In genomic region chr11:5522308-5522707, GRCh38 we compare ENCODE assay signal across 1 cellular context.
TF ChIP-seq lines count a peak whose summit lies in the region.

No MANE protein-coding gene starts in this region.

TF ChIP-seq in K562, 482 proteins besides CTCF, POLR2A, EP300 and RAD21 (continued from another document and continues in another):
- TF ChIP-seq, protein P1, sequence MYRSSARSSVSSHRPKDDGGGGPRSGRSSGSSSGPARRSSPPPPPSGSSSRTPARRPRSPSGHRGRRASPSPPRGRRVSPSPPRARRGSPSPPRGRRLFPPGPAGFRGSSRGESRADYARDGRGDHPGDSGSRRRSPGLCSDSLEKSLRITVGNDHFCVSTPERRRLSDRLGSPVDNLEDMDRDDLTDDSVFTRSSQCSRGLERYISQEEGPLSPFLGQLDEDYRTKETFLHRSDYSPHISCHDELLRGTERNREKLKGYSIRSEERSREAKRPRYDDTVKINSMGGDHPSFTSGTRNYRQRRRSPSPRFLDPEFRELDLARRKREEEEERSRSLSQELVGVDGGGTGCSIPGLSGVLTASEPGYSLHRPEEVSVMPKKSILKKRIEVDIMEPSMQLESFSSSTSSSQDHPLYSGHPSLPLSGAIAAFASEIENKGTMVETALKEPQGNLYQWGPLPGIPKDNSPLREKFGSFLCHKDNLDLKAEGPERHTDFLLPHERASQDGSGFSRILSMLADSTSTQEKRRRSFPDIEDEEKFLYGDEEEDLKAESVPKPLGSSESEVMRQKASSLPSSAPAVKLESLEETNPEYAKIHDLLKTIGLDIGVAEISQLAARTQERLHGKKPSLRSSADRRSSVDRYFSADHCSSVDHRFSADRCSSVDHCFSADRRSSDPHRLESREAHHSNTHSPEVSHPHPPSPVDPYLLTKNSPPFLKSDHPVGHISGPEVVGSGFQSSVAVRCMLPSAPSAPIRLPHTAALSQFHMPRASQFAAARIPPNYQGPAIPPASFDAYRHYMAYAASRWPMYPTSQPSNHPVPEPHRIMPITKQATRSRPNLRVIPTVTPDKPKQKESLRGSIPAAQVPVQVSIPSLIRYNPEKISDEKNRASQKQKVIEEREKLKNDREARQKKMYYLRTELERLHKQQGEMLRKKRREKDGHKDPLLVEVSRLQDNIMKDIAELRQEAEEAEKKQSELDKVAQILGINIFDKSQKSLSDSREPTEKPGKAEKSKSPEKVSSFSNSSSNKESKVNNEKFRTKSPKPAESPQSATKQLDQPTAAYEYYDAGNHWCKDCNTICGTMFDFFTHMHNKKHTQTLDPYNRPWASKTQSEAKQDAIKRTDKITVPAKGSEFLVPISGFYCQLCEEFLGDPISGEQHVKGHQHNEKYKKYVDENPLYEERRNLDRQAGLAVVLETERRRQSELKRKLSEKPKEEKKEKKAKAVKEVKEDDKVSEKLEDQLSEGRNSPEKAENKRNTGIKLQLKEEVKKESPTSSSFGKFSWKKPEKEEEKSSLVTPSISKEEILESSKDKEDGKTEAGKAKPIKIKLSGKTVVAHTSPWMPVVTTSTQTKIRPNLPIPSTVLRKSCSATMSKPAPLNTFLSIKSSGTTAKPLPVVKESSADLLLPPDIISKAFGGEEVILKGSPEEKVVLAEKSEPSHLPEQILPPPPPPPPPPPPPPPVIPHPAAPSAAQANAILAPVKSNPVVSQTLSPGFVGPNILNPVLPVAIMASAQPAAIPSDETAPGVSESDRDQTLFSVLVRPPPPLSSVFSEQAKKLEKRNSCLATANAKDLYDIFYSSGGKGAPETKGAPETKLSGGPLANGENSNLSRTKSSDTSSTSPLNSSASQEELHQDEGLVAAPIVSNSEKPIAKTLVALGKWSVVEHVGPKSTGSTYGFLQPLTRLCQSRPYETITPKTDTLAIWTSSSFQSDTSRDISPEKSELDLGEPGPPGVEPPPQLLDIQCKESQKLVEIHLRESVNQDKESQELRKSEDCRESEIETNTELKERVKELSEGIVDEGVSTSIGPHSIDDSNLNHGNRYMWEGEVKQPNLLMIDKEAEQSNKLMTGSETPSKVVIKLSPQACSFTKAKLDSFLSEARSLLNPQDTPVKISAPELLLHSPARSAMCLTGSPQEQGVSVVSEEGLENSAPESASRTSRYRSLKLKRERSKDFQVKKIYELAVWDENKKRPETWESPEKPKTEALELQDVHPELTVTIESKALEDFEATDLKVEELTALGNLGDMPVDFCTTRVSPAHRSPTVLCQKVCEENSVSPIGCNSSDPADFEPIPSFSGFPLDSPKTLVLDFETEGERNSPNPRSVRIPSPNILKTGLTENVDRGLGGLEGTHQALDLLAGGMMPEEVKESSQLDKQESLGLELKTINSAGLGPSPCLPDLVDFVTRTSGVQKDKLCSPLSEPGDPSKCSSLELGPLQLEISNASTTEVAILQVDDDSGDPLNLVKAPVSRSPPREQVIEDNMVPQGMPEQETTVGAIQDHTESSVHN (IDR thresholded peaks at IDR 0.05; ENCODE audit: borderline replicate concordance in 1 of 2, low read depth in 1 of 2): no peak
- TF ChIP-seq TAF1 (IDR thresholded peaks at IDR 0.05; ENCODE audit: control insufficient read depth, extremely low read depth, insufficient read depth, low read length, severe bottlenecking) (no peak), RAD51 (IDR thresholded peaks at IDR 0.05; ENCODE audit: borderline replicate concordance, low read depth) (no peak), MIER1 (IDR thresholded peaks at IDR 0.05; ENCODE audit: low read depth) (no peak), CBX3 (IDR thresholded peaks at IDR 0.05; ENCODE audit: borderline replicate concordance in 1 of 2, low read length in 2 of 2) (no peak), BACH1 (tag; IDR thresholded peaks at IDR 0.05) (no peak), HNRNPLL (IDR thresholded peaks at IDR 0.05; ENCODE audit: low read depth, low read length, poor library complexity, severe bottlenecking) (no peak), ZEB2 (IDR thresholded peaks at IDR 0.05) (peak; percentile 76; the same call in 1 of the 2 replicates), PTTG1 (tag; IDR thresholded peaks at IDR 0.05; ENCODE audit: low read depth) (no peak), ETV5 (CRISPR knock-in tag; IDR thresholded peaks at IDR 0.05; ENCODE audit: low read depth) (no peak), BCL6 (CRISPR knock-in tag; IDR thresholded peaks at IDR 0.05) (no peak), E4F1 (CRISPR knock-in tag; IDR thresholded peaks at IDR 0.05; ENCODE audit: borderline replicate concordance) (no peak), TCF7L2 (IDR thresholded peaks at IDR 0.05; ENCODE audit: low read depth, low read length) (no peak), HEY1 (CRISPR knock-in tag; IDR thresholded peaks at IDR 0.05; ENCODE audit: borderline replicate concordance) (no peak), SREBF1 (IDR thresholded peaks at IDR 0.05; ENCODE audit: borderline replicate concordance, low read depth, low read length) (no peak), ZNF384 (IDR thresholded peaks at IDR 0.05; ENCODE audit: low read depth, low read length) (no peak), GATA2 (CRISPR knock-in tag; IDR thresholded peaks at IDR 0.05) (no peak), ZZZ3 (IDR thresholded peaks at IDR 0.05) (no peak), NR3C1 (CRISPR knock-in tag; IDR thresholded peaks at IDR 0.05) (no peak), SP1 (CRISPR knock-in tag; IDR thresholded peaks at IDR 0.05) (no peak), DACH1 (IDR thresholded peaks at IDR 0.05; ENCODE audit: partially characterized antibody) (no peak), ZNF764 (CRISPR knock-in tag; IDR thresholded peaks at IDR 0.05; ENCODE audit: low read depth) (no peak), ZNF140 (CRISPR knock-in tag; IDR thresholded peaks at IDR 0.05) (no peak), FOXJ3 (CRISPR knock-in tag; IDR thresholded peaks at IDR 0.05) (no peak), NBN (IDR thresholded peaks at IDR 0.05; ENCODE audit: low read depth) (no peak), HNRNPUL1 (IDR thresholded peaks at IDR 0.05; ENCODE audit: low read length) (no peak), KDM4B (IDR thresholded peaks at IDR 0.05; ENCODE audit: borderline replicate concordance in 2 of 2, low read depth in 1 of 2) (no peak), PPARD (CRISPR knock-in tag; IDR thresholded peaks at IDR 0.05) (no peak), KLF13 (tag; IDR thresholded peaks at IDR 0.05; ENCODE audit: borderline replicate concordance, low read depth) (no peak)
- TF ChIP-seq, protein P2, sequence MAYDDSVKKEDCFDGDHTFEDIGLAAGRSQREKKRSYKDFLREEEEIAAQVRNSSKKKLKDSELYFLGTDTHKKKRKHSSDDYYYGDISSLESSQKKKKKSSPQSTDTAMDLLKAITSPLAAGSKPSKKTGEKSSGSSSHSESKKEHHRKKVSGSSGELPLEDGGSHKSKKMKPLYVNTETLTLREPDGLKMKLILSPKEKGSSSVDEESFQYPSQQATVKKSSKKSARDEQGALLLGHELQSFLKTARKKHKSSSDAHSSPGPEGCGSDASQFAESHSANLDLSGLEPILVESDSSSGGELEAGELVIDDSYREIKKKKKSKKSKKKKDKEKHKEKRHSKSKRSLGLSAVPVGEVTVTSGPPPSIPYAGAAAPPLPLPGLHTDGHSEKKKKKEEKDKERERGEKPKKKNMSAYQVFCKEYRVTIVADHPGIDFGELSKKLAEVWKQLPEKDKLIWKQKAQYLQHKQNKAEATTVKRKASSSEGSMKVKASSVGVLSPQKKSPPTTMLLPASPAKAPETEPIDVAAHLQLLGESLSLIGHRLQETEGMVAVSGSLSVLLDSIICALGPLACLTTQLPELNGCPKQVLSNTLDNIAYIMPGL (CRISPR knock-in tag; IDR thresholded peaks at IDR 0.05): no peak
- TF ChIP-seq, protein P3, sequence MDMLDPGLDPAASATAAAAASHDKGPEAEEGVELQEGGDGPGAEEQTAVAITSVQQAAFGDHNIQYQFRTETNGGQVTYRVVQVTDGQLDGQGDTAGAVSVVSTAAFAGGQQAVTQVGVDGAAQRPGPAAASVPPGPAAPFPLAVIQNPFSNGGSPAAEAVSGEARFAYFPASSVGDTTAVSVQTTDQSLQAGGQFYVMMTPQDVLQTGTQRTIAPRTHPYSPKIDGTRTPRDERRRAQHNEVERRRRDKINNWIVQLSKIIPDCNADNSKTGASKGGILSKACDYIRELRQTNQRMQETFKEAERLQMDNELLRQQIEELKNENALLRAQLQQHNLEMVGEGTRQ (CRISPR knock-in tag; IDR thresholded peaks at IDR 0.05): 0 out of 2 replicates have a peak, but pooled peaks have one; percentile 10
- TF ChIP-seq, protein P4, sequence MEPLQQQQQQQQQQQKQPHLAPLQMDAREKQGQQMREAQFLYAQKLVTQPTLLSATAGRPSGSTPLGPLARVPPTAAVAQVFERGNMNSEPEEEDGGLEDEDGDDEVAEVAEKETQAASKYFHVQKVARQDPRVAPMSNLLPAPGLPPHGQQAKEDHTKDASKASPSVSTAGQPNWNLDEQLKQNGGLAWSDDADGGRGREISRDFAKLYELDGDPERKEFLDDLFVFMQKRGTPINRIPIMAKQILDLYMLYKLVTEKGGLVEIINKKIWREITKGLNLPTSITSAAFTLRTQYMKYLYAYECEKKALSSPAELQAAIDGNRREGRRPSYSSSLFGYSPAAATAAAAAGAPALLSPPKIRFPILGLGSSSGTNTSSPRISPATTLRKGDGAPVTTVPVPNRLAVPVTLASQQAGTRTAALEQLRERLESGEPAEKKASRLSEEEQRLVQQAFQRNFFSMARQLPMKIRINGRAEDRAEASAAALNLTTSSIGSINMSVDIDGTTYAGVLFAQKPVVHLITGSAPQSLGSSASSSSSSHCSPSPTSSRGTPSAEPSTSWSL (CRISPR knock-in tag; IDR thresholded peaks at IDR 0.05; ENCODE audit: borderline replicate concordance): no peak
- TF ChIP-seq, protein P5, sequence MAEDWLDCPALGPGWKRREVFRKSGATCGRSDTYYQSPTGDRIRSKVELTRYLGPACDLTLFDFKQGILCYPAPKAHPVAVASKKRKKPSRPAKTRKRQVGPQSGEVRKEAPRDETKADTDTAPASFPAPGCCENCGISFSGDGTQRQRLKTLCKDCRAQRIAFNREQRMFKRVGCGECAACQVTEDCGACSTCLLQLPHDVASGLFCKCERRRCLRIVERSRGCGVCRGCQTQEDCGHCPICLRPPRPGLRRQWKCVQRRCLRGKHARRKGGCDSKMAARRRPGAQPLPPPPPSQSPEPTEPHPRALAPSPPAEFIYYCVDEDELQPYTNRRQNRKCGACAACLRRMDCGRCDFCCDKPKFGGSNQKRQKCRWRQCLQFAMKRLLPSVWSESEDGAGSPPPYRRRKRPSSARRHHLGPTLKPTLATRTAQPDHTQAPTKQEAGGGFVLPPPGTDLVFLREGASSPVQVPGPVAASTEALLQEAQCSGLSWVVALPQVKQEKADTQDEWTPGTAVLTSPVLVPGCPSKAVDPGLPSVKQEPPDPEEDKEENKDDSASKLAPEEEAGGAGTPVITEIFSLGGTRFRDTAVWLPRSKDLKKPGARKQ (CRISPR knock-in tag; IDR thresholded peaks at IDR 0.05): no peak
- TF ChIP-seq, protein P6, sequence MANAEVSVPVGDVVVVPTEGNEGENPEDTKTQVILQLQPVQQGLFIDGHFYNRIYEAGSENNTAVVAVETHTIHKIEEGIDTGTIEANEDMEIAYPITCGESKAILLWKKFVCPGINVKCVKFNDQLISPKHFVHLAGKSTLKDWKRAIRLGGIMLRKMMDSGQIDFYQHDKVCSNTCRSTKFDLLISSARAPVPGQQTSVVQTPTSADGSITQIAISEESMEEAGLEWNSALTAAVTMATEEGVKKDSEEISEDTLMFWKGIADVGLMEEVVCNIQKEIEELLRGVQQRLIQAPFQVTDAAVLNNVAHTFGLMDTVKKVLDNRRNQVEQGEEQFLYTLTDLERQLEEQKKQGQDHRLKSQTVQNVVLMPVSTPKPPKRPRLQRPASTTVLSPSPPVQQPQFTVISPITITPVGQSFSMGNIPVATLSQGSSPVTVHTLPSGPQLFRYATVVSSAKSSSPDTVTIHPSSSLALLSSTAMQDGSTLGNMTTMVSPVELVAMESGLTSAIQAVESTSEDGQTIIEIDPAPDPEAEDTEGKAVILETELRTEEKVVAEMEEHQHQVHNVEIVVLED (CRISPR knock-in tag; IDR thresholded peaks at IDR 0.05): no peak
